In the genomic region with DNA sequence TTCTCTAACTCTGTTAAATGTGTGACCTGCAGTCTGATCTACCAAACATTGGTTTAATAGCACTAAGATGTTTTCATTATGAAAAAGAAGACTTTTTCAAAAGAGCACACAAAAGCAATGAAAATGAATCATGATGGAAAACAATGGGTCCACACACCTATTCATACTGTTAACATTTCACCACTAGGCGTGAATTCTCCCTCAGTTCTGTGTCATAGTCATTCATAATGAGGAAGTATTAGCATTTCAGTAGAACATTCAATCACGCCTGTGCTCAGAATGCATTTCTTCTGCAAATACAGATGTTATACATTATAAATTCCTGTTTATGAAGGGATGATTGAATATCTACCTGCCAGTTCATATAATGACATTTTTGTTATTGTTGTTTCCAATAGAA, we compare ENCODE assay signal across 1 cellular context.
TF ChIP-seq lines count a peak whose summit lies in the region.

No MANE protein-coding gene starts in this region.

TF ChIP-seq in H1, 55 proteins besides CTCF, POLR2A, EP300 and RAD21:
- TF ChIP-seq SRF (IDR thresholded peaks at IDR 0.05; ENCODE audit: low read depth, low read length) = no peak
- TF ChIP-seq, protein P1, sequence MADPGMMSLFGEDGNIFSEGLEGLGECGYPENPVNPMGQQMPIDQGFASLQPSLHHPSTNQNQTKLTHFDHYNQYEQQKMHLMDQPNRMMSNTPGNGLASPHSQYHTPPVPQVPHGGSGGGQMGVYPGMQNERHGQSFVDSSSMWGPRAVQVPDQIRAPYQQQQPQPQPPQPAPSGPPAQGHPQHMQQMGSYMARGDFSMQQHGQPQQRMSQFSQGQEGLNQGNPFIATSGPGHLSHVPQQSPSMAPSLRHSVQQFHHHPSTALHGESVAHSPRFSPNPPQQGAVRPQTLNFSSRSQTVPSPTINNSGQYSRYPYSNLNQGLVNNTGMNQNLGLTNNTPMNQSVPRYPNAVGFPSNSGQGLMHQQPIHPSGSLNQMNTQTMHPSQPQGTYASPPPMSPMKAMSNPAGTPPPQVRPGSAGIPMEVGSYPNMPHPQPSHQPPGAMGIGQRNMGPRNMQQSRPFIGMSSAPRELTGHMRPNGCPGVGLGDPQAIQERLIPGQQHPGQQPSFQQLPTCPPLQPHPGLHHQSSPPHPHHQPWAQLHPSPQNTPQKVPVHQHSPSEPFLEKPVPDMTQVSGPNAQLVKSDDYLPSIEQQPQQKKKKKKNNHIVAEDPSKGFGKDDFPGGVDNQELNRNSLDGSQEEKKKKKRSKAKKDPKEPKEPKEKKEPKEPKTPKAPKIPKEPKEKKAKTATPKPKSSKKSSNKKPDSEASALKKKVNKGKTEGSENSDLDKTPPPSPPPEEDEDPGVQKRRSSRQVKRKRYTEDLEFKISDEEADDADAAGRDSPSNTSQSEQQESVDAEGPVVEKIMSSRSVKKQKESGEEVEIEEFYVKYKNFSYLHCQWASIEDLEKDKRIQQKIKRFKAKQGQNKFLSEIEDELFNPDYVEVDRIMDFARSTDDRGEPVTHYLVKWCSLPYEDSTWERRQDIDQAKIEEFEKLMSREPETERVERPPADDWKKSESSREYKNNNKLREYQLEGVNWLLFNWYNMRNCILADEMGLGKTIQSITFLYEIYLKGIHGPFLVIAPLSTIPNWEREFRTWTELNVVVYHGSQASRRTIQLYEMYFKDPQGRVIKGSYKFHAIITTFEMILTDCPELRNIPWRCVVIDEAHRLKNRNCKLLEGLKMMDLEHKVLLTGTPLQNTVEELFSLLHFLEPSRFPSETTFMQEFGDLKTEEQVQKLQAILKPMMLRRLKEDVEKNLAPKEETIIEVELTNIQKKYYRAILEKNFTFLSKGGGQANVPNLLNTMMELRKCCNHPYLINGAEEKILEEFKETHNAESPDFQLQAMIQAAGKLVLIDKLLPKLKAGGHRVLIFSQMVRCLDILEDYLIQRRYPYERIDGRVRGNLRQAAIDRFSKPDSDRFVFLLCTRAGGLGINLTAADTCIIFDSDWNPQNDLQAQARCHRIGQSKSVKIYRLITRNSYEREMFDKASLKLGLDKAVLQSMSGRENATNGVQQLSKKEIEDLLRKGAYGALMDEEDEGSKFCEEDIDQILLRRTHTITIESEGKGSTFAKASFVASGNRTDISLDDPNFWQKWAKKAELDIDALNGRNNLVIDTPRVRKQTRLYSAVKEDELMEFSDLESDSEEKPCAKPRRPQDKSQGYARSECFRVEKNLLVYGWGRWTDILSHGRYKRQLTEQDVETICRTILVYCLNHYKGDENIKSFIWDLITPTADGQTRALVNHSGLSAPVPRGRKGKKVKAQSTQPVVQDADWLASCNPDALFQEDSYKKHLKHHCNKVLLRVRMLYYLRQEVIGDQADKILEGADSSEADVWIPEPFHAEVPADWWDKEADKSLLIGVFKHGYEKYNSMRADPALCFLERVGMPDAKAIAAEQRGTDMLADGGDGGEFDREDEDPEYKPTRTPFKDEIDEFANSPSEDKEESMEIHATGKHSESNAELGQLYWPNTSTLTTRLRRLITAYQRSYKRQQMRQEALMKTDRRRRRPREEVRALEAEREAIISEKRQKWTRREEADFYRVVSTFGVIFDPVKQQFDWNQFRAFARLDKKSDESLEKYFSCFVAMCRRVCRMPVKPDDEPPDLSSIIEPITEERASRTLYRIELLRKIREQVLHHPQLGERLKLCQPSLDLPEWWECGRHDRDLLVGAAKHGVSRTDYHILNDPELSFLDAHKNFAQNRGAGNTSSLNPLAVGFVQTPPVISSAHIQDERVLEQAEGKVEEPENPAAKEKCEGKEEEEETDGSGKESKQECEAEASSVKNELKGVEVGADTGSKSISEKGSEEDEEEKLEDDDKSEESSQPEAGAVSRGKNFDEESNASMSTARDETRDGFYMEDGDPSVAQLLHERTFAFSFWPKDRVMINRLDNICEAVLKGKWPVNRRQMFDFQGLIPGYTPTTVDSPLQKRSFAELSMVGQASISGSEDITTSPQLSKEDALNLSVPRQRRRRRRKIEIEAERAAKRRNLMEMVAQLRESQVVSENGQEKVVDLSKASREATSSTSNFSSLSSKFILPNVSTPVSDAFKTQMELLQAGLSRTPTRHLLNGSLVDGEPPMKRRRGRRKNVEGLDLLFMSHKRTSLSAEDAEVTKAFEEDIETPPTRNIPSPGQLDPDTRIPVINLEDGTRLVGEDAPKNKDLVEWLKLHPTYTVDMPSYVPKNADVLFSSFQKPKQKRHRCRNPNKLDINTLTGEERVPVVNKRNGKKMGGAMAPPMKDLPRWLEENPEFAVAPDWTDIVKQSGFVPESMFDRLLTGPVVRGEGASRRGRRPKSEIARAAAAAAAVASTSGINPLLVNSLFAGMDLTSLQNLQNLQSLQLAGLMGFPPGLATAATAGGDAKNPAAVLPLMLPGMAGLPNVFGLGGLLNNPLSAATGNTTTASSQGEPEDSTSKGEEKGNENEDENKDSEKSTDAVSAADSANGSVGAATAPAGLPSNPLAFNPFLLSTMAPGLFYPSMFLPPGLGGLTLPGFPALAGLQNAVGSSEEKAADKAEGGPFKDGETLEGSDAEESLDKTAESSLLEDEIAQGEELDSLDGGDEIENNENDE (IDR thresholded peaks at IDR 0.05; ENCODE audit: insufficient replicate concordance, low read length) = peak; percentile 6
